Comparison of ENCODE assay signal across 3 cellular contexts in the genomic region with DNA sequence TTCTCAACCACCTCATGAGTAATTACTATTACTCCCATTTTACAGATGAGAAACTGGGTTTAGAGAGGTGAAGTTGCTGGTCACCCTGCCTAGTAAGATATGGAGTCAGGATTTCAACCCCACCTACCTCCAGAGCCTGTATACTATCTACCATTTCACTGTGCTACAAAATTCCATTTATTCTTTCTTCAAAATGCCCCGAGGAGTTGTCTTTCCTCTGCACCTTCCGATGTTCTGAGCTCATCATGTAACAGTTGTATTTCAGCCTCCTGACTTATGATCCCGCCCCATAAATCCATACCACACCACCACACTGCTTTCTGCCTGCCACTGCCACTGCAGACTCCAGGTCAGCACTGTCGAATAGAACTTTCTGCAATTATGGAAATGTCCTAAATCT.
"Had no signal": no experiment of that assay in that cellular context is flagged by ENCODE, and none has a peak within 500 bp of the region (broad histone marks: within the 10 kb centered on the region; RNA-seq: fewer than 3 reads in every experiment).

No MANE protein-coding gene starts in this region.

- ATAC-seq: GM12878 had no signal

- H3K4me3 ChIP-seq: GM12878 had no signal

- DNase-seq: GDM1, GF-D8 had no signal
